Comparison of ENCODE assay signal across 20 cellular contexts in genomic region chr13:80312967-80313366, GRCh38. TPM values are rescaled to one million over a fixed set of nuclear protein-coding genes. Genes with fewer than 3 reads are reported as not detected.
"Had no signal": no experiment of that assay in that cellular context is flagged by ENCODE, and none has a peak within 500 bp of the region (broad histone marks: within the 10 kb centered on the region; RNA-seq: fewer than 3 reads in every experiment).

No MANE protein-coding gene starts in this region.

- ATAC-seq: activated T-helper 17 cell treated with anti-CD3 and anti-CD28 coated beads, Interleukin-2, amount 50 U/mL, for 72 hours; foreskin keratinocyte; left lung; naive thymus-derived CD4-positive, alpha-beta T cell; psoas muscle; right cardiac atrium had no signal

- H3K9me3 ChIP-seq: adrenal gland, ascending aorta, left lung, ovary, psoas muscle, thoracic aorta, vagina had no signal

- DNase-seq: activated T-cell treated with anti-CD3 and anti-CD28 coated beads, Interleukin-2, amount 50 U/mL, for 1 hour; adrenal gland; cerebellar nuclear complex; cortex of kidney; foreskin keratinocyte; immature natural killer cell; kidney glomerular epithelial cell; left lung; naive thymus-derived CD4-positive, alpha-beta T cell; ovary; psoas muscle; right cardiac atrium; stimulated activated CD4-positive, alpha-beta T cell treated with anti-CD3 and anti-CD28 coated beads, Interleukin-4, amount 100 ng/mL, for 24 hours; stimulated activated naive CD4-positive, alpha-beta T cell treated with Interleukin-2 at 50 U/mL for 16 hours had no signal

- H3K4me1 ChIP-seq: adrenal gland, ascending aorta, foreskin keratinocyte, left lung, vagina had no signal

- H3K36me3 ChIP-seq: adrenal gland, ascending aorta, left lung, ovary, thoracic aorta, vagina had no signal

- H3K4me3 ChIP-seq: adrenal gland, ascending aorta, left lung, ovary, psoas muscle, thoracic aorta, vagina had no signal

- H3K27ac ChIP-seq: adrenal gland, ascending aorta, epithelial cell of prostate, foreskin keratinocyte, left lung, ovary, psoas muscle, thoracic aorta, vagina had no signal

RNA-seq across cellular contexts. Expression of gene SPRY2, which starts 28.0 kb away (rescaled TPM):
- total RNA-seq: activated T-helper 17 cell treated with anti-CD3 and anti-CD28 coated beads, Interleukin-2, amount 50 U/mL, for 72 hours; T-helper 2 cell treated with Interferon-gamma antibody and Interleukin-4, amounts not matched to agents 100 ng/mL and 5 ng/mL, for 36 hours had no signal
